In genomic region chr3:108589998-108590323, GRCh38 we compare ENCODE assay signal across 7 cellular contexts. TPM values are rescaled to one million over a fixed set of nuclear protein-coding genes. Genes with fewer than 3 reads are reported as not detected.
DNase-seq lines count a peak whose midpoint lies in the region; ATAC-seq and TF ChIP-seq lines count a peak whose summit lies in the region.

No MANE protein-coding gene starts in this region.

- peak overlapping the region; percentile 95 for H3K27ac Mint-ChIP-seq in activated T-helper 1 cell treated with anti-CD3 and anti-CD28 coated beads, Interleukin-12 subunit alpha, Interleukin-12 subunit beta, Interleukin-2, Interleukin-4 antibody, amounts not matched to agents 30 ng/mL and 10 ng/mL and 1 ng/mL, durations not matched to agents 14 hours and 24 hours and 36 hours
- H3K27ac Mint-ChIP-seq in stimulated activated naive B cell treated with anti-CD40 and anti-IgM and Interleukin-4, amounts not matched to agents 10 μg/mL and 1 μg/mL and 100 μg/mL, for 72 hours = peak overlapping the region; percentile 99

- H3K4me1 Mint-ChIP-seq in activated T-helper 1 cell treated with anti-CD3 and anti-CD28 coated beads, Interleukin-12 subunit alpha, Interleukin-12 subunit beta, Interleukin-2, Interleukin-4 antibody, amounts not matched to agents 30 ng/mL and 10 ng/mL and 1 ng/mL, durations not matched to agents 14 hours and 24 hours and 36 hours (ENCODE audit: low read depth) = peaks cover 60% of the 10 kb centered on the region
- H3K4me1 Mint-ChIP-seq in stimulated activated naive B cell treated with anti-CD40 and anti-IgM and Interleukin-4, amounts not matched to agents 10 μg/mL and 1 μg/mL and 100 μg/mL, for 72 hours = peaks cover 18 to 34% of the 10 kb centered on the region in 2 donors

- TF ChIP-seq CTCF in HFF-Myc (IDR thresholded peaks at IDR 0.05; ENCODE audit: low read depth, low read length, missing control alignments) = no peak

- peaks cover 15% of the 10 kb centered on the region for H3K36me3 Mint-ChIP-seq in activated T-helper 1 cell treated with anti-CD3 and anti-CD28 coated beads, Interleukin-12 subunit alpha, Interleukin-12 subunit beta, Interleukin-2, Interleukin-4 antibody, amounts not matched to agents 30 ng/mL and 10 ng/mL and 1 ng/mL, durations not matched to agents 14 hours and 24 hours and 36 hours (ENCODE audit: low read depth)
- peaks cover 4 to 6% of the 10 kb centered on the region in 2 donors for H3K36me3 Mint-ChIP-seq in stimulated activated naive B cell treated with anti-CD40 and anti-IgM and Interleukin-4, amounts not matched to agents 10 μg/mL and 1 μg/mL and 100 μg/mL, for 72 hours

- H3K4me3 ChIP-seq in HFF-Myc (replicated peaks; ENCODE audit: low read depth, low read length) (peak overlapping the region; percentile 79), iPS-11a (ENCODE audit: low read depth, low read length) (peak overlapping the region; percentile 95)

- no peak for DNase-seq in HFF-Myc (ENCODE audit: extremely low read depth, low read depth)
- DNase-seq in activated T-helper 1 cell treated with anti-CD3 and anti-CD28 coated beads, Interleukin-12 subunit alpha, Interleukin-12 subunit beta, Interleukin-2, Interleukin-4 antibody, amounts not matched to agents 30 ng/mL and 10 ng/mL and 1 ng/mL, durations not matched to agents 14 hours and 24 hours and 36 hours (ENCODE audit: low spot score) = no peak
- DNase-seq in stimulated activated naive B cell treated with anti-CD40 and anti-IgM and Interleukin-4, amounts not matched to agents 10 μg/mL and 1 μg/mL and 100 μg/mL, for 72 hours = no peak
- DNase-seq in T1000 (lab: John Stamatoyannopoulos, UW) = no peak
- DNase-seq in hypothalamus (lab: John Stamatoyannopoulos, UW) = no peak
- DNase-seq in hippocampal formation (lab: John Stamatoyannopoulos, UW) = no peak

- no peaks in the 10 kb centered on the region for H3K27me3 Mint-ChIP-seq in activated T-helper 1 cell treated with anti-CD3 and anti-CD28 coated beads, Interleukin-12 subunit alpha, Interleukin-12 subunit beta, Interleukin-2, Interleukin-4 antibody, amounts not matched to agents 30 ng/mL and 10 ng/mL and 1 ng/mL, durations not matched to agents 14 hours and 24 hours and 36 hours (ENCODE audit: insufficient read depth)
- no peaks in the 10 kb centered on the region for H3K27me3 Mint-ChIP-seq in stimulated activated naive B cell treated with anti-CD40 and anti-IgM and Interleukin-4, amounts not matched to agents 10 μg/mL and 1 μg/mL and 100 μg/mL, for 72 hours

- no peak for ATAC-seq in stimulated activated naive B cell treated with anti-CD40 and anti-IgM and Interleukin-4, amounts not matched to agents 10 μg/mL and 1 μg/mL and 100 μg/mL, for 72 hours (replicated peaks)

- H3K4me3 Mint-ChIP-seq in activated T-helper 1 cell treated with anti-CD3 and anti-CD28 coated beads, Interleukin-12 subunit alpha, Interleukin-12 subunit beta, Interleukin-2, Interleukin-4 antibody, amounts not matched to agents 30 ng/mL and 10 ng/mL and 1 ng/mL, durations not matched to agents 14 hours and 24 hours and 36 hours = peak overlapping the region; percentile 94
- H3K4me3 Mint-ChIP-seq in stimulated activated naive B cell treated with anti-CD40 and anti-IgM and Interleukin-4, amounts not matched to agents 10 μg/mL and 1 μg/mL and 100 μg/mL, for 72 hours = peak overlapping the region; percentile 97 to 99

- intact Hi-C loops in activated T-helper 1 cell treated with anti-CD3 and anti-CD28 coated beads, Interleukin-12 subunit alpha, Interleukin-12 subunit beta, Interleukin-2, Interleukin-4 antibody, amounts not matched to agents 30 ng/mL and 10 ng/mL and 1 ng/mL, durations not matched to agents 14 hours and 24 hours and 36 hours (cut with micrococcal nuclease) = loop anchor here (1.0 to 10.0 kb wide), 14 partner anchors 9 to 1215 kb away; partner anchors contain the start of genes BBX, CD47, HHLA2 and IFT57

- no peaks in the 10 kb centered on the region for H3K9me3 Mint-ChIP-seq in activated T-helper 1 cell treated with anti-CD3 and anti-CD28 coated beads, Interleukin-12 subunit alpha, Interleukin-12 subunit beta, Interleukin-2, Interleukin-4 antibody, amounts not matched to agents 30 ng/mL and 10 ng/mL and 1 ng/mL, durations not matched to agents 14 hours and 24 hours and 36 hours
- no peaks in the 10 kb centered on the region for H3K9me3 Mint-ChIP-seq in stimulated activated naive B cell treated with anti-CD40 and anti-IgM and Interleukin-4, amounts not matched to agents 10 μg/mL and 1 μg/mL and 100 μg/mL, for 72 hours

RNA-seq across cellular contexts. Expression of gene DZIP3, which starts 0.4 kb away (rescaled TPM):
- 5.0 and 5.2 TPM in 2 replicates for total RNA-seq in activated T-helper 1 cell treated with anti-CD3 and anti-CD28 coated beads, Interleukin-12 subunit alpha, Interleukin-12 subunit beta, Interleukin-2, Interleukin-4 antibody, amounts not matched to agents 30 ng/mL and 10 ng/mL and 1 ng/mL, durations not matched to agents 14 hours and 24 hours and 36 hours

RNA-seq across cellular contexts. Expression of gene CIP2A, which starts 0.7 kb away (rescaled TPM):
- total RNA-seq in activated T-helper 1 cell treated with anti-CD3 and anti-CD28 coated beads, Interleukin-12 subunit alpha, Interleukin-12 subunit beta, Interleukin-2, Interleukin-4 antibody, amounts not matched to agents 30 ng/mL and 10 ng/mL and 1 ng/mL, durations not matched to agents 14 hours and 24 hours and 36 hours = 49.7 and 54.0 TPM in 2 replicates
